Comparison of ENCODE assay signal across 16 cellular contexts in genomic region chr12:117124421-117125274, GRCh38. TPM values are rescaled to one million over a fixed set of nuclear protein-coding genes. Genes with fewer than 3 reads are reported as not detected.
DNase-seq lines count a peak whose midpoint lies in the region; ATAC-seq and TF ChIP-seq lines count a peak whose summit lies in the region.
"Had no signal": no experiment of that assay in that cellular context is flagged by ENCODE, and none has a peak within 500 bp of the region (broad histone marks: within the 10 kb centered on the region; RNA-seq: fewer than 3 reads in every experiment).

No MANE protein-coding gene starts in this region.

- peak overlapping the region; percentile 27 for H3K27ac Mint-ChIP-seq in activated naive CD4-positive, alpha-beta T cell treated with anti-CD3 and anti-CD28 coated beads for 36 hours

- H3K9me3 Mint-ChIP-seq in activated naive CD4-positive, alpha-beta T cell treated with anti-CD3 and anti-CD28 coated beads for 36 hours: peaks cover 8% of the 10 kb centered on the region

- peaks cover 23% of the 10 kb centered on the region for H3F3A ChIP-seq in PC-3 (ENCODE audit: low read length, unreplicated experiment)

- TF ChIP-seq POLR2A in thyroid gland (IDR thresholded peaks at IDR 0.05): no peak

- H3K79me2 ChIP-seq in PC-3 (ENCODE audit: low read length): no peaks in the 10 kb centered on the region

- H3K4me1 Mint-ChIP-seq in activated naive CD4-positive, alpha-beta T cell treated with anti-CD3 and anti-CD28 coated beads for 36 hours (ENCODE audit: low read depth): peaks cover 13% of the 10 kb centered on the region

- ATAC-seq in PC-3: peak; percentile 64

- no peaks in the 10 kb centered on the region for H3K9me2 ChIP-seq in PC-3 (replicated peaks; ENCODE audit: low read length)

- no TSS peak for BruUV-seq in PC-3 (replicated peaks; lab: Mats Ljungman, UMichigan)

- H3K4me1 ChIP-seq in PC-3 (ENCODE audit: insufficient read depth, low read length) (peaks cover 19% of the 10 kb centered on the region), ectodermal cell (ENCODE audit: control insufficient read depth, insufficient read depth, low read length) (peaks cover 5% of the 10 kb centered on the region), thyroid gland (peaks cover 35 to 48% of the 10 kb centered on the region in 2 donors)

- POLR2A ChIA-PET in PC-3 (lab: Charles Lee; ENCODE audit: unreplicated experiment): no interaction called here

- H3K9me3 ChIP-seq in PC-3 (ENCODE audit: low read length) (0 out of 2 replicates have a peak, but pooled peaks cover 6% of the 10 kb centered on the region), ectodermal cell (ENCODE audit: control insufficient read depth, low read length) (no peaks in the 10 kb centered on the region), thyroid gland (no peaks in the 10 kb centered on the region)
- H3K9me3 ChIP-seq: stomach had no signal

- no peaks in the 10 kb centered on the region for H4K20me1 ChIP-seq in PC-3 (ENCODE audit: low read length)

- no peak overlapping the region for H3K4me3 ChIP-seq in PC-3 (ENCODE audit: low read length)
- no peak overlapping the region for H3K4me3 ChIP-seq in ectodermal cell (ENCODE audit: insufficient read depth, low read depth, low read length)
- no peak overlapping the region for H3K4me3 ChIP-seq in thyroid gland (replicated peaks in 1 of 3)
- H3K4me3 ChIP-seq: stomach had no signal

- no peak overlapping the region for H3K4me3 Mint-ChIP-seq in activated naive CD4-positive, alpha-beta T cell treated with anti-CD3 and anti-CD28 coated beads for 36 hours

- H3K4me2 ChIP-seq in PC-3 (ENCODE audit: low read length): peak overlapping the region; percentile 62

- no peak overlapping the region for H3K9ac ChIP-seq in PC-3 (ENCODE audit: low read length)

- no peaks in the 10 kb centered on the region for H3K36me3 ChIP-seq in PC-3 (ENCODE audit: low read depth, low read length)
- H3K36me3 ChIP-seq in ectodermal cell (ENCODE audit: control insufficient read depth, insufficient read depth, low read length): no peaks in the 10 kb centered on the region
- no peaks in the 10 kb centered on the region for H3K36me3 ChIP-seq in thyroid gland
- H3K36me3 ChIP-seq: stomach had no signal

- CTCF ChIA-PET in activated naive CD4-positive, alpha-beta T cell treated with anti-CD3 and anti-CD28 coated beads for 36 hours (lab: Charles Lee): interaction anchor here (0.7 to 1.7 kb wide), 2 partner anchors 98 to 242 kb away, joined by 3 to 6 read pairs; no protein-coding TSS in a partner anchor
- CTCF ChIA-PET in PC-3 (lab: Charles Lee): no interaction called here

- no peak for DNase-seq in activated naive CD4-positive, alpha-beta T cell treated with anti-CD3 and anti-CD28 coated beads for 36 hours
- DNase-seq in activated naive CD4-positive, alpha-beta T cell (lab: John Stamatoyannopoulos, UW): no peak
- peak; percentile 38 for DNase-seq in PC-3
- DNase-seq in thyroid gland: peak; percentile 38 to 55
- no peak for DNase-seq in HK-2 (ENCODE audit: unreplicated experiment)
- DNase-seq in head of caudate nucleus: no peak
- no peak for DNase-seq in HUDEP-2 (lab: John Stamatoyannopoulos, UW; ENCODE audit: unreplicated experiment in 76 of 76)
- DNase-seq: activated CD4-positive, alpha-beta T cell treated with anti-CD3 and anti-CD28 coated beads, Interleukin-2, amount 50 U/mL, for 1 hour; cerebellar nuclear complex; GF-D8; left colon; NCI-H187 treated with DMSO at 0.1 percent for 48 hours; NCI-H526; OCI-M1; stomach had no signal

- WGBS in ectodermal cell, 2 experiments: 77 to 84% methylated on average over 8 of the region's 8 CpGs
- 81% methylated on average over 8 of the region's 8 CpGs for WGBS in thyroid gland, 2 donors

- H2AFZ ChIP-seq in PC-3 (ENCODE audit: low read length): no peak overlapping the region

- H3K27me3 Mint-ChIP-seq in activated naive CD4-positive, alpha-beta T cell treated with anti-CD3 and anti-CD28 coated beads for 36 hours (ENCODE audit: low read depth): no peaks in the 10 kb centered on the region

- H3K36me3 Mint-ChIP-seq in activated naive CD4-positive, alpha-beta T cell treated with anti-CD3 and anti-CD28 coated beads for 36 hours (ENCODE audit: low read depth): no peaks in the 10 kb centered on the region

- no peaks in the 10 kb centered on the region for H3K27me3 ChIP-seq in PC-3 (ENCODE audit: low read length)
- H3K27me3 ChIP-seq in ectodermal cell (ENCODE audit: control insufficient read depth, insufficient read depth, low read length, poor library complexity, severe bottlenecking): no peaks in the 10 kb centered on the region
- H3K27me3 ChIP-seq in thyroid gland: no peaks in the 10 kb centered on the region
- H3K27me3 ChIP-seq: stomach had no signal

- intact Hi-C loops in activated naive CD4-positive, alpha-beta T cell treated with anti-CD3 and anti-CD28 coated beads for 36 hours (cut with micrococcal nuclease): no loop called here
- intact Hi-C loops in PC-3 (cut with micrococcal nuclease) (no loop called here), thyroid gland (cut with DNase I) (no loop called here), head of caudate nucleus (cut with DNase I) (no loop called here)

- TF ChIP-seq CTCF in PC-3 (conservative IDR thresholded peaks at IDR 0.05; ENCODE audit: low read depth, low read length) (no peak), thyroid gland (IDR thresholded peaks at IDR 0.05) (no peak)

- H3K27ac ChIP-seq in PC-3 (ENCODE audit: low read length) (no peak overlapping the region), ectodermal cell (ENCODE audit: insufficient read depth, low read depth, low read length, poor library complexity, severe bottlenecking) (peak overlapping the region; percentile 8), thyroid gland (peak overlapping the region in 2 of 3 donors; percentile 34 to 44)
- H3K27ac ChIP-seq: stomach had no signal

RNA-seq across cellular contexts. Expression of gene TESC, which starts 25.4 kb away (rescaled TPM):
- total RNA-seq in activated naive CD4-positive, alpha-beta T cell treated with anti-CD3 and anti-CD28 coated beads for 36 hours: 10 to 100 TPM; 13.4 to 14.7 TPM
- total RNA-seq in PC-3 (2014; rRNA removed) (0.75 and 2.1 TPM in 2 replicates), thyroid gland (10 to 100 TPM; 21.5 to 34.1 (median 26.6) TPM)
- polyA plus RNA-seq in ectodermal cell (2013, experiment 1 of 4): 10.1 TPM
- polyA plus RNA-seq in ectodermal cell (2013, experiment 2 of 4): 10.0 TPM
- 10.8 TPM for polyA plus RNA-seq in ectodermal cell (2013, experiment 3 of 4)
- polyA plus RNA-seq in ectodermal cell (2013, experiment 4 of 4): 11.8 TPM

Comparison
In these comparisons a context has a peak if more than half of its experiments do, and no peak if none do; other contexts are left out.
1. DNase-seq: peak in PC-3 (single experiment) and thyroid gland (2 of 2); none in activated naive CD4-positive, alpha-beta T cell treated with anti-CD3 and anti-CD28 coated beads for 36 hours (single experiment), activated naive CD4-positive, alpha-beta T cell (0 of 4), HK-2 (single experiment), head of caudate nucleus (0 of 42) and HUDEP-2 (0 of 76).